In genomic region chr6:158567152-158567551, GRCh38 we compare ENCODE assay signal across 17 cellular contexts. TPM values are rescaled to one million over a fixed set of nuclear protein-coding genes. Genes with fewer than 3 reads are reported as not detected.
A peak's percentile ranks its signal among the peaks of the same experiment; 100 is the strongest.
DNase-seq lines count a peak whose midpoint lies in the region; ATAC-seq and TF ChIP-seq lines count a peak whose summit lies in the region.
"Had no signal": no experiment of that assay in that cellular context is flagged by ENCODE, and none has a peak within 500 bp of the region (broad histone marks: within the 10 kb centered on the region; RNA-seq: fewer than 3 reads in every experiment).

No MANE protein-coding gene starts in this region.

- H3K27ac Mint-ChIP-seq in activated CD4-positive, alpha-beta T cell treated with anti-CD3 and anti-CD28 coated beads, Interleukin-2, amount 10 ng/mL, durations not matched to agents 7 days and 5 days, result peak overlapping the region; percentile 96
- peak overlapping the region; percentile 80 for H3K27ac Mint-ChIP-seq in Caco-2 (ENCODE audit: unreplicated experiment)
- peak overlapping the region; percentile 93 for H3K27ac Mint-ChIP-seq in activated naive CD8-positive, alpha-beta T cell treated with anti-CD3 and anti-CD28 coated beads, Interleukin-2, amount 10 ng/mL, durations not matched to agents 7 days and 5 days
- peak overlapping the region; percentile 80 to 97 (median 89) for H3K27ac Mint-ChIP-seq in naive thymus-derived CD4-positive, alpha-beta T cell
- H3K27ac Mint-ChIP-seq: neural progenitor cell had no signal

- CTCF ChIA-PET in activated CD4-positive, alpha-beta T cell treated with anti-CD3 and anti-CD28 coated beads, Interleukin-2, amount 10 ng/mL, durations not matched to agents 7 days and 5 days (lab: Charles Lee), result interaction anchor here (2.4 kb wide), 1 partner anchor 9 kb away, joined by 12 read pairs; the partner anchor contains the start of gene TMEM181
- CTCF ChIA-PET in Caco-2 (lab: Charles Lee), result no interaction called here
- CTCF ChIA-PET in naive thymus-derived CD4-positive, alpha-beta T cell (lab: Charles Lee), result interaction anchor here (1.7 kb wide), 1 partner anchor 346 kb away, joined by 3 read pairs; no protein-coding TSS in a partner anchor

- no peaks in the 10 kb centered on the region for H3K9me3 ChIP-seq in Caco-2
- no peaks in the 10 kb centered on the region for H3K9me3 ChIP-seq in naive thymus-derived CD4-positive, alpha-beta T cell (ENCODE audit: control insufficient read depth in 2 of 3, low read length in 3 of 3)
- H3K9me3 ChIP-seq: esophagus squamous epithelium, SJCRH30, vagina had no signal

- TF ChIP-seq CTCF in Caco-2 (IDR thresholded peaks at IDR 0.05; ENCODE audit: insufficient read depth in 1 of 2, low read depth in 1 of 2, low read length in 1 of 2, severe bottlenecking in 1 of 2, unreplicated experiment in 1 of 2), result no peak

- H3K9me3 Mint-ChIP-seq in activated CD4-positive, alpha-beta T cell treated with anti-CD3 and anti-CD28 coated beads, Interleukin-2, amount 10 ng/mL, durations not matched to agents 7 days and 5 days, result no peaks in the 10 kb centered on the region
- H3K9me3 Mint-ChIP-seq in Caco-2 (ENCODE audit: unreplicated experiment), result no peaks in the 10 kb centered on the region
- no peaks in the 10 kb centered on the region for H3K9me3 Mint-ChIP-seq in activated naive CD8-positive, alpha-beta T cell treated with anti-CD3 and anti-CD28 coated beads, Interleukin-2, amount 10 ng/mL, durations not matched to agents 7 days and 5 days
- H3K9me3 Mint-ChIP-seq in naive thymus-derived CD4-positive, alpha-beta T cell, result no peaks in the 10 kb centered on the region
- H3K9me3 Mint-ChIP-seq: neural progenitor cell had no signal

- POLR2A ChIA-PET in activated CD4-positive, alpha-beta T cell treated with anti-CD3 and anti-CD28 coated beads, Interleukin-2, amount 10 ng/mL, durations not matched to agents 7 days and 5 days (lab: Charles Lee), result no interaction called here
- POLR2A ChIA-PET in Caco-2 (lab: Charles Lee), result no interaction called here
- POLR2A ChIA-PET in activated naive CD8-positive, alpha-beta T cell treated with anti-CD3 and anti-CD28 coated beads, Interleukin-2, amount 10 ng/mL, durations not matched to agents 7 days and 5 days (lab: Charles Lee), result interaction anchor here (1.0 to 2.3 kb wide), 3 partner anchors 9 to 302 kb away, joined by 4 to 17 read pairs (median 6); partner anchors contain the start of gene DYNLT1
- POLR2A ChIA-PET in naive thymus-derived CD4-positive, alpha-beta T cell (lab: Charles Lee), result interaction anchor here (0.5 to 2.8 kb wide), 6 partner anchors 9 to 496 kb away, joined by 3 to 13 read pairs (median 4); partner anchors contain the start of gene EZR

- BruUV-seq in Caco-2 (replicated peaks; lab: Mats Ljungman, UMichigan), result no TSS peak

- H3K36me3 Mint-ChIP-seq in activated CD4-positive, alpha-beta T cell treated with anti-CD3 and anti-CD28 coated beads, Interleukin-2, amount 10 ng/mL, durations not matched to agents 7 days and 5 days (ENCODE audit: low read depth), result peaks cover 44% of the 10 kb centered on the region
- H3K36me3 Mint-ChIP-seq in Caco-2 (ENCODE audit: insufficient read depth, unreplicated experiment), result peaks cover 20% of the 10 kb centered on the region
- peaks cover 13% of the 10 kb centered on the region for H3K36me3 Mint-ChIP-seq in activated naive CD8-positive, alpha-beta T cell treated with anti-CD3 and anti-CD28 coated beads, Interleukin-2, amount 10 ng/mL, durations not matched to agents 7 days and 5 days
- peaks cover 0 to 16% (median 4%) of the 10 kb centered on the region in 5 donors for H3K36me3 Mint-ChIP-seq in naive thymus-derived CD4-positive, alpha-beta T cell
- H3K36me3 Mint-ChIP-seq: neural progenitor cell had no signal

- H3K27ac ChIP-seq in naive thymus-derived CD4-positive, alpha-beta T cell (ENCODE audit: low read depth, low read length), result peak overlapping the region; percentile 11
- H3K27ac ChIP-seq: KMS-11, neural progenitor cell, SJCRH30, vagina had no signal

- ATAC-seq in activated naive CD8-positive, alpha-beta T cell treated with anti-CD3 and anti-CD28 coated beads, Interleukin-2, amount 10 ng/mL, durations not matched to agents 7 days and 5 days (ENCODE audit: low read depth), result no peak
- no peak for ATAC-seq in naive thymus-derived CD4-positive, alpha-beta T cell
- no peak for ATAC-seq in GM18505 (IDR thresholded peaks at IDR 0.05; ENCODE audit: unreplicated experiment)
- no peak for ATAC-seq in GM21515 (IDR thresholded peaks at IDR 0.05; ENCODE audit: unreplicated experiment)
- ATAC-seq: HCT116 had no signal

- H3K27me3 Mint-ChIP-seq in activated CD4-positive, alpha-beta T cell treated with anti-CD3 and anti-CD28 coated beads, Interleukin-2, amount 10 ng/mL, durations not matched to agents 7 days and 5 days, result no peaks in the 10 kb centered on the region
- no peaks in the 10 kb centered on the region for H3K27me3 Mint-ChIP-seq in Caco-2 (ENCODE audit: insufficient read depth, unreplicated experiment)
- H3K27me3 Mint-ChIP-seq in activated naive CD8-positive, alpha-beta T cell treated with anti-CD3 and anti-CD28 coated beads, Interleukin-2, amount 10 ng/mL, durations not matched to agents 7 days and 5 days, result no peaks in the 10 kb centered on the region
- no peaks in the 10 kb centered on the region for H3K27me3 Mint-ChIP-seq in naive thymus-derived CD4-positive, alpha-beta T cell

- no peaks in the 10 kb centered on the region for H3K4me1 ChIP-seq in Caco-2
- peaks cover 25 to 66% of the 10 kb centered on the region in 2 donors for H3K4me1 ChIP-seq in naive thymus-derived CD4-positive, alpha-beta T cell (ENCODE audit: control insufficient read depth in 2 of 2, insufficient read depth in 2 of 2, low read length in 2 of 2)
- H3K4me1 ChIP-seq: SJCRH30 had no signal

- peaks cover 2% of the 10 kb centered on the region; the same call in 1 of the 2 replicates for H3K36me3 ChIP-seq in Caco-2 (ENCODE audit: control insufficient read depth, insufficient read depth, low read length)
- peaks cover 0 to 6% (median 0%) of the 10 kb centered on the region in 3 experiments for H3K36me3 ChIP-seq in naive thymus-derived CD4-positive, alpha-beta T cell (ENCODE audit: control insufficient read depth in 2 of 3, insufficient read depth in 3 of 3, low read length in 3 of 3)
- H3K36me3 ChIP-seq: esophagus squamous epithelium, neural progenitor cell, vagina had no signal

- no peak for TF ChIP-seq POLR2A in GM18505 (IDR thresholded peaks at IDR 0.05; ENCODE audit: borderline replicate concordance, extremely low read depth, insufficient read depth, insufficient read length)

- no peak overlapping the region for H3K4me3 ChIP-seq in Caco-2 (ENCODE audit: low read depth, low read length)
- H3K4me3 ChIP-seq in naive thymus-derived CD4-positive, alpha-beta T cell (ENCODE audit: low read length), result no peak overlapping the region
- H3K4me3 ChIP-seq: esophagus squamous epithelium, neural progenitor cell, SJCRH30, vagina had no signal

- H3K27me3 ChIP-seq in Caco-2 (replicated peaks; ENCODE audit: control insufficient read depth, insufficient read depth, low read length), result no peaks in the 10 kb centered on the region
- no peaks in the 10 kb centered on the region for H3K27me3 ChIP-seq in naive thymus-derived CD4-positive, alpha-beta T cell (ENCODE audit: control insufficient read depth in 2 of 2, insufficient read depth in 2 of 2, low read length in 2 of 2)
- H3K27me3 ChIP-seq: esophagus squamous epithelium, neural progenitor cell, SJCRH30, vagina had no signal

- intact Hi-C loops in Caco-2 (cut with micrococcal nuclease; ENCODE audit: unreplicated experiment), result no loop called here
- intact Hi-C loops in naive thymus-derived CD4-positive, alpha-beta T cell (cut with micrococcal nuclease), result loop anchor here in 1 of 2 donors (10.0 kb wide), 1 partner anchor 1292 kb away; no protein-coding TSS in a partner anchor

- H3K4me1 Mint-ChIP-seq in activated CD4-positive, alpha-beta T cell treated with anti-CD3 and anti-CD28 coated beads, Interleukin-2, amount 10 ng/mL, durations not matched to agents 7 days and 5 days, result peaks cover 78% of the 10 kb centered on the region
- H3K4me1 Mint-ChIP-seq in Caco-2 (ENCODE audit: low read depth, unreplicated experiment), result peaks cover 6% of the 10 kb centered on the region
- peaks cover 48% of the 10 kb centered on the region for H3K4me1 Mint-ChIP-seq in activated naive CD8-positive, alpha-beta T cell treated with anti-CD3 and anti-CD28 coated beads, Interleukin-2, amount 10 ng/mL, durations not matched to agents 7 days and 5 days
- peaks cover 63 to 88% (median 70%) of the 10 kb centered on the region in 7 donors for H3K4me1 Mint-ChIP-seq in naive thymus-derived CD4-positive, alpha-beta T cell

- no peak overlapping the region for H3K4me3 Mint-ChIP-seq in activated CD4-positive, alpha-beta T cell treated with anti-CD3 and anti-CD28 coated beads, Interleukin-2, amount 10 ng/mL, durations not matched to agents 7 days and 5 days
- no peak overlapping the region for H3K4me3 Mint-ChIP-seq in Caco-2 (ENCODE audit: unreplicated experiment)
- peak overlapping the region; percentile 3 for H3K4me3 Mint-ChIP-seq in activated naive CD8-positive, alpha-beta T cell treated with anti-CD3 and anti-CD28 coated beads, Interleukin-2, amount 10 ng/mL, durations not matched to agents 7 days and 5 days
- peak overlapping the region; percentile 22 to 82 (median 76) for H3K4me3 Mint-ChIP-seq in naive thymus-derived CD4-positive, alpha-beta T cell
- H3K4me3 Mint-ChIP-seq: neural progenitor cell had no signal

- DNase-seq in activated CD4-positive, alpha-beta T cell treated with anti-CD3 and anti-CD28 coated beads, Interleukin-2, amount 10 ng/mL, durations not matched to agents 7 days and 5 days, result no peak
- DNase-seq in activated CD4-positive, alpha-beta T cell treated with anti-CD3 and anti-CD28 coated beads for 1 hour, result no peak
- no peak for DNase-seq in Caco-2
- peak; percentile 26 for DNase-seq in activated naive CD8-positive, alpha-beta T cell treated with anti-CD3 and anti-CD28 coated beads, Interleukin-2, amount 10 ng/mL, durations not matched to agents 7 days and 5 days
- no peak for DNase-seq in naive thymus-derived CD4-positive, alpha-beta T cell
- no peak for DNase-seq in activated effector memory CD4-positive, alpha-beta T cell treated with Interleukin-2 at 50 U/mL for 16 hours
- DNase-seq: esophagus squamous epithelium; NCI-H1105 treated with DMSO at 0.1 percent for 48 hours; NCI-H748 treated with DMSO at 0.1 percent for 48 hours; SJCRH30; stimulated activated CD4-positive, alpha-beta T cell treated with anti-CD3 and anti-CD28 coated beads, Interleukin-15, amount 100 ng/mL, for 24 hours had no signal

RNA-seq across cellular contexts. Expression of gene TMEM181, which starts 7.3 kb away (rescaled TPM):
- total RNA-seq in activated CD4-positive, alpha-beta T cell treated with anti-CD3 and anti-CD28 coated beads, Interleukin-2, amount 10 ng/mL, durations not matched to agents 7 days and 5 days, result 10 to 100 TPM; 16.9 to 17.6 TPM
- total RNA-seq in Caco-2 (2022), result 25.7 and 26.7 TPM in 2 replicates
- total RNA-seq in activated naive CD8-positive, alpha-beta T cell treated with anti-CD3 and anti-CD28 coated beads, Interleukin-2, amount 10 ng/mL, durations not matched to agents 7 days and 5 days, result 10 to 100 TPM; 16.8 to 17.7 TPM
- total RNA-seq in naive thymus-derived CD4-positive, alpha-beta T cell, result 10 to 100 TPM; 14.9 to 17.2 (median 16.5) TPM
- polyA plus RNA-seq in naive thymus-derived CD4-positive, alpha-beta T cell, result 1 to 10 TPM; 1.9 to 3.6 TPM

Comparison
In these comparisons a context has a peak if more than half of its experiments do, and no peak if none do; other contexts are left out.
1. H3K4me3 Mint-ChIP-seq: peak in activated naive CD8-positive, alpha-beta T cell treated with anti-CD3 and anti-CD28 coated beads, Interleukin-2, amount 10 ng/mL, durations not matched to agents 7 days and 5 days (single experiment) and naive thymus-derived CD4-positive, alpha-beta T cell (10 of 10); none in activated CD4-positive, alpha-beta T cell treated with anti-CD3 and anti-CD28 coated beads, Interleukin-2, amount 10 ng/mL, durations not matched to agents 7 days and 5 days (single experiment) and Caco-2 (single experiment).
2. POLR2A ChIA-PET loops: an anchor here in activated naive CD8-positive, alpha-beta T cell treated with anti-CD3 and anti-CD28 coated beads, Interleukin-2, amount 10 ng/mL, durations not matched to agents 7 days and 5 days (1.0 to 2.3 kb wide) and naive thymus-derived CD4-positive, alpha-beta T cell (0.5 to 2.8 kb wide); none called in activated CD4-positive, alpha-beta T cell treated with anti-CD3 and anti-CD28 coated beads, Interleukin-2, amount 10 ng/mL, durations not matched to agents 7 days and 5 days and Caco-2.
3. Peak in every context shown above with its lines, with median percentiles within 50 percentile points of each other: H3K27ac Mint-ChIP-seq.